ENCODE assay signal across 33 cellular contexts in genomic region chr4:14383652-14384051, GRCh38.
A peak's percentile ranks its signal among the peaks of the same experiment; 100 is the strongest.
DNase-seq lines count a peak whose midpoint lies in the region; ATAC-seq lines count a peak whose summit lies in the region.
"Had no signal": no experiment of that assay in that cellular context is flagged by ENCODE, and none has a peak within 500 bp of the region (broad histone marks: within the 10 kb centered on the region; RNA-seq: fewer than 3 reads in every experiment).

No MANE protein-coding gene starts in this region.

- H3K4me3 ChIP-seq in mesendoderm (ENCODE audit: low read length): no peak overlapping the region
- H3K4me3 ChIP-seq: esophagus muscularis mucosa, HAP-1, heart right ventricle, lower lobe of right lung, pancreas, Peyer's patch, right atrium auricular region, upper lobe of left lung had no signal

- no peak overlapping the region for H3K56ac ChIP-seq in mesendoderm (ENCODE audit: low read length)

- H2AK5ac ChIP-seq in mesendoderm (ENCODE audit: low read length): no peak overlapping the region

- H3K18ac ChIP-seq in mesendoderm (ENCODE audit: low read length): no peak overlapping the region

- no CpG with 5 or more reads among the region's 3 CpGs for WGBS in mesendoderm (ENCODE audit: extremely low coverage, insufficient coverage, low lambda C conversion rate)

- H4K5ac ChIP-seq in mesendoderm (ENCODE audit: low read length): no peak overlapping the region

- H3K9ac ChIP-seq in mesendoderm (ENCODE audit: low read length): no peak overlapping the region

- H3K23ac ChIP-seq in mesendoderm (ENCODE audit: low read length): no peak overlapping the region

- H3K4me3 Mint-ChIP-seq in activated T-helper 2 cell treated with anti-CD3 and anti-CD28 coated beads, Interferon-gamma antibody, Interleukin-2, Interleukin-4, amounts not matched to agents 10 μg/mL and 5 μg/mL and 100 μg/mL, durations not matched to agents 14 hours and 24 hours and 36 hours (ENCODE audit: low read depth): no peak overlapping the region
- H3K4me3 Mint-ChIP-seq: activated CD4-positive, alpha-beta memory T cell treated with anti-CD3 and anti-CD28 coated beads, Interleukin-2, amount 10 ng/mL, durations not matched to agents 7 days and 5 days; endodermal cell had no signal

- H4K8ac ChIP-seq in mesendoderm (ENCODE audit: low read depth, low read length): peak overlapping the region; percentile 39

- no peaks in the 10 kb centered on the region for H3K79me2 ChIP-seq in mesendoderm (ENCODE audit: control insufficient read depth, insufficient read depth, low read length)

- DNase-seq in MV-4-11 (lab: John Stamatoyannopoulos, UW) (peak; percentile 1), mesendoderm (no peak), cerebellum (ENCODE audit: low spot score) (no peak), foreskin melanocyte (no peak)
- no peak for DNase-seq in activated T-helper 2 cell treated with anti-CD3 and anti-CD28 coated beads, Interferon-gamma antibody, Interleukin-2, Interleukin-4, amounts not matched to agents 10 μg/mL and 5 μg/mL and 100 μg/mL, durations not matched to agents 14 hours and 24 hours and 36 hours (ENCODE audit: low spot score)
- DNase-seq: ACHN; activated CD4-positive, alpha-beta memory T cell treated with anti-CD3 and anti-CD28 coated beads, Interleukin-2, amount 10 ng/mL, durations not matched to agents 7 days and 5 days; activated CD4-positive, CD25-positive, alpha-beta regulatory T cell; activated CD8-positive, alpha-beta memory T cell treated with anti-CD3 and anti-CD28 coated beads, Interleukin-2, amount 50 U/mL, for 48 hours; cortex of kidney; DMS53; endodermal cell; foreskin keratinocyte; heart right ventricle; kidney glomerular epithelial cell; lower lobe of right lung; NCI-H1092; NCI-H1694 treated with DMSO at 0.1 percent for 48 hours; NCI-H2171 treated with DMSO at 0.1 percent for 48 hours; NCI-H524 treated with DMSO at 0.1 percent for 48 hours; NK-92 treated with Interleukin-12 subunit alpha and Interleukin-12 subunit beta, amount 100 ng/mL, for 24 hours; pancreas; Peyer's patch; stimulated activated CD4-positive, alpha-beta T cell treated with anti-CD3 and anti-CD28 coated beads, Interleukin-2, amount 100 ng/mL, for 24 hours; substantia nigra; T-helper 1 cell; upper lobe of left lung had no signal

- ATAC-seq in GM18867 (IDR thresholded peaks at IDR 0.05; ENCODE audit: unreplicated experiment): peak; percentile 79
- ATAC-seq in HG03025 (IDR thresholded peaks at IDR 0.05; ENCODE audit: low FRiP score, unreplicated experiment): peak; percentile 64
- ATAC-seq in HG03432 (IDR thresholded peaks at IDR 0.05; ENCODE audit: unreplicated experiment): no peak
- ATAC-seq: foreskin keratinocyte, heart right ventricle, lower lobe of right lung, pancreas had no signal

- no peak overlapping the region for H2BK15ac ChIP-seq in mesendoderm (replicated peaks; ENCODE audit: low read depth)

- no peaks in the 10 kb centered on the region for H3K4me1 Mint-ChIP-seq in activated T-helper 2 cell treated with anti-CD3 and anti-CD28 coated beads, Interferon-gamma antibody, Interleukin-2, Interleukin-4, amounts not matched to agents 10 μg/mL and 5 μg/mL and 100 μg/mL, durations not matched to agents 14 hours and 24 hours and 36 hours (ENCODE audit: low read depth)
- H3K4me1 Mint-ChIP-seq: activated CD4-positive, alpha-beta memory T cell treated with anti-CD3 and anti-CD28 coated beads, Interleukin-2, amount 10 ng/mL, durations not matched to agents 7 days and 5 days; endodermal cell had no signal

- H3K9me3 Mint-ChIP-seq in activated T-helper 2 cell treated with anti-CD3 and anti-CD28 coated beads, Interferon-gamma antibody, Interleukin-2, Interleukin-4, amounts not matched to agents 10 μg/mL and 5 μg/mL and 100 μg/mL, durations not matched to agents 14 hours and 24 hours and 36 hours: no peaks in the 10 kb centered on the region
- H3K9me3 Mint-ChIP-seq: activated CD4-positive, alpha-beta memory T cell treated with anti-CD3 and anti-CD28 coated beads, Interleukin-2, amount 10 ng/mL, durations not matched to agents 7 days and 5 days had no signal

- H3K27ac ChIP-seq in mesendoderm (ENCODE audit: low read depth, low read length): no peak overlapping the region
- H3K27ac ChIP-seq: esophagus muscularis mucosa, foreskin keratinocyte, heart right ventricle, lower lobe of right lung, pancreas, Peyer's patch, right atrium auricular region, upper lobe of left lung had no signal

- no peak overlapping the region for H3K4ac ChIP-seq in mesendoderm (ENCODE audit: low read depth, low read length)

- intact Hi-C loops in activated T-helper 2 cell treated with anti-CD3 and anti-CD28 coated beads, Interferon-gamma antibody, Interleukin-2, Interleukin-4, amounts not matched to agents 10 μg/mL and 5 μg/mL and 100 μg/mL, durations not matched to agents 14 hours and 24 hours and 36 hours (cut with micrococcal nuclease): no loop called here

- no peak overlapping the region for H3K4me2 ChIP-seq in mesendoderm (ENCODE audit: low read length)

- H3K27ac Mint-ChIP-seq in activated T-helper 2 cell treated with anti-CD3 and anti-CD28 coated beads, Interferon-gamma antibody, Interleukin-2, Interleukin-4, amounts not matched to agents 10 μg/mL and 5 μg/mL and 100 μg/mL, durations not matched to agents 14 hours and 24 hours and 36 hours: no peak overlapping the region
- H3K27ac Mint-ChIP-seq: activated CD4-positive, alpha-beta memory T cell treated with anti-CD3 and anti-CD28 coated beads, Interleukin-2, amount 10 ng/mL, durations not matched to agents 7 days and 5 days; endodermal cell had no signal

- no peaks in the 10 kb centered on the region for H3K27me3 ChIP-seq in mesendoderm (ENCODE audit: insufficient read depth, low read length, poor library complexity)
- H3K27me3 ChIP-seq: esophagus muscularis mucosa, heart right ventricle, pancreas, Peyer's patch, right atrium auricular region, upper lobe of left lung had no signal

- no peaks in the 10 kb centered on the region for H3K27me3 Mint-ChIP-seq in activated T-helper 2 cell treated with anti-CD3 and anti-CD28 coated beads, Interferon-gamma antibody, Interleukin-2, Interleukin-4, amounts not matched to agents 10 μg/mL and 5 μg/mL and 100 μg/mL, durations not matched to agents 14 hours and 24 hours and 36 hours (ENCODE audit: low read depth)
- H3K27me3 Mint-ChIP-seq: activated CD4-positive, alpha-beta memory T cell treated with anti-CD3 and anti-CD28 coated beads, Interleukin-2, amount 10 ng/mL, durations not matched to agents 7 days and 5 days had no signal

- no peaks in the 10 kb centered on the region for H3K4me1 ChIP-seq in mesendoderm (ENCODE audit: control insufficient read depth, low read depth, low read length)
- H3K4me1 ChIP-seq: foreskin keratinocyte, HAP-1, heart right ventricle, lower lobe of right lung, Peyer's patch, right atrium auricular region, upper lobe of left lung had no signal

- H2BK120ac ChIP-seq in mesendoderm (ENCODE audit: low read depth, low read length): no peak overlapping the region

- no peaks in the 10 kb centered on the region for H3K36me3 Mint-ChIP-seq in activated T-helper 2 cell treated with anti-CD3 and anti-CD28 coated beads, Interferon-gamma antibody, Interleukin-2, Interleukin-4, amounts not matched to agents 10 μg/mL and 5 μg/mL and 100 μg/mL, durations not matched to agents 14 hours and 24 hours and 36 hours (ENCODE audit: low read depth)

- no peaks in the 10 kb centered on the region for H3K79me1 ChIP-seq in mesendoderm (ENCODE audit: low read length)

- no peaks in the 10 kb centered on the region for H3K36me3 ChIP-seq in mesendoderm (ENCODE audit: control insufficient read depth, insufficient read depth, low read length)
- H3K36me3 ChIP-seq: esophagus muscularis mucosa, HAP-1, heart right ventricle, lower lobe of right lung, pancreas, Peyer's patch, right atrium auricular region, upper lobe of left lung had no signal

- H2BK5ac ChIP-seq in mesendoderm (ENCODE audit: low read length): no peak overlapping the region
